ENCODE assay signal across 18 cellular contexts in genomic region chr3:81463761-81464160, GRCh38.
"Had no signal": no experiment of that assay in that cellular context is flagged by ENCODE, and none has a peak within 500 bp of the region (broad histone marks: within the 10 kb centered on the region; RNA-seq: fewer than 3 reads in every experiment).

No MANE protein-coding gene starts in this region.

- H3K79me2 ChIP-seq: hepatocyte had no signal

- DNase-seq: effector memory CD4-positive, alpha-beta T cell; foreskin keratinocyte; head of caudate nucleus; kidney; left cardiac atrium; left ventricle myocardium superior; mesenchymal stem cell; naive B cell; occipital lobe; pancreas; stimulated activated CD4-positive, alpha-beta T cell treated with anti-CD3 and anti-CD28 coated beads, Interleukin-2, amount 100 ng/mL, for 48 hours; stimulated activated naive CD4-positive, alpha-beta T cell treated with Interleukin-2 at 50 U/mL for 16 hours; trophoblast cell had no signal

- H3K9me3 ChIP-seq: pancreas had no signal

- H2AFZ ChIP-seq: hepatocyte had no signal

- H3K27ac ChIP-seq: foreskin keratinocyte, hepatocyte, pancreas had no signal

- H3K27me3 ChIP-seq: foreskin keratinocyte, hepatocyte, pancreas had no signal

- H3K4me2 ChIP-seq: hepatocyte, smooth muscle cell had no signal

- H3K4me1 ChIP-seq: foreskin keratinocyte, pancreas had no signal

- H3K36me3 ChIP-seq: pancreas had no signal

- H3K4me3 ChIP-seq: hepatocyte, lung, pancreas, smooth muscle cell had no signal

- ATAC-seq: esophagus mucosa, foreskin keratinocyte, left cardiac atrium, left ventricle myocardium superior, pancreas, right cardiac atrium had no signal
